Comparison of ENCODE assay signal across 8 cellular contexts in genomic region chr20:51457281-51457932, GRCh38.
DNase-seq lines count a peak whose midpoint lies in the region; ATAC-seq and TF ChIP-seq lines count a peak whose summit lies in the region.
"Had no signal": no experiment of that assay in that cellular context is flagged by ENCODE, and none has a peak within 500 bp of the region (broad histone marks: within the 10 kb centered on the region; RNA-seq: fewer than 3 reads in every experiment).

No MANE protein-coding gene starts in this region.

- no peak overlapping the region for H3K4me3 Mint-ChIP-seq in activated CD4-positive, alpha-beta memory T cell treated with anti-CD3 and anti-CD28 coated beads for 36 hours

- no peak for TF ChIP-seq EP300 in stomach (IDR thresholded peaks at IDR 0.05)

- no peak for ATAC-seq in HG03378 (IDR thresholded peaks at IDR 0.05; ENCODE audit: unreplicated experiment)

- DNase-seq in HFF-Myc (ENCODE audit: extremely low read depth, low read depth): peak; percentile 62
- DNase-seq in activated CD4-positive, alpha-beta memory T cell treated with anti-CD3 and anti-CD28 coated beads for 36 hours: peak; percentile 47
- peak; percentile 53 for DNase-seq in left ventricle myocardium inferior
- DNase-seq in stomach: no peak
- no peak for DNase-seq in DMS79 treated with DMSO at 0.1 percent for 48 hours (lab: John Stamatoyannopoulos, UW)
- DNase-seq in erythroblast (lab: John Stamatoyannopoulos, UW): no peak

- H3K36me3 ChIP-seq in left ventricle myocardium inferior (peaks cover 4% of the 10 kb centered on the region), stomach (peaks cover 4 to 53% (median 29%) of the 10 kb centered on the region in 4 donors)

- H3K27me3 ChIP-seq in left ventricle myocardium inferior (ENCODE audit: low read depth): no peaks in the 10 kb centered on the region
- H3K27me3 ChIP-seq in stomach: no peaks in the 10 kb centered on the region

- CTCF ChIA-PET in activated CD4-positive, alpha-beta memory T cell treated with anti-CD3 and anti-CD28 coated beads for 36 hours (lab: Charles Lee): interaction anchor here (1.0 kb wide), 2 partner anchors 85 to 663 kb away, joined by 3 to 4 read pairs; partner anchors contain the start of genes BCAS4 and NFATC2

- H3K4me1 Mint-ChIP-seq in activated CD4-positive, alpha-beta memory T cell treated with anti-CD3 and anti-CD28 coated beads for 36 hours (ENCODE audit: low read depth): peaks cover 27% of the 10 kb centered on the region

- peaks cover 56% of the 10 kb centered on the region for H3K36me3 Mint-ChIP-seq in activated CD4-positive, alpha-beta memory T cell treated with anti-CD3 and anti-CD28 coated beads for 36 hours

- TF ChIP-seq CTCF in HFF-Myc (IDR thresholded peaks at IDR 0.05; ENCODE audit: low read depth, low read length, missing control alignments) (no peak), left ventricle myocardium inferior (IDR thresholded peaks at IDR 0.05; ENCODE audit: borderline replicate concordance) (no peak), stomach (IDR thresholded peaks at IDR 0.05) (no peak)

- H3K27ac ChIP-seq in left ventricle myocardium inferior (replicated peaks) (peak overlapping the region; percentile 69), stomach (peak overlapping the region; percentile 54 to 87 (median 80))
- H3K27ac ChIP-seq: KMS-11 had no signal

- POLR2A ChIA-PET in activated CD4-positive, alpha-beta memory T cell treated with anti-CD3 and anti-CD28 coated beads for 36 hours (lab: Charles Lee): interaction anchor here (1.2 kb wide), 1 partner anchor 25 kb away, joined by 4 read pairs; no protein-coding TSS in a partner anchor

- no peaks in the 10 kb centered on the region for H3K9me3 Mint-ChIP-seq in activated CD4-positive, alpha-beta memory T cell treated with anti-CD3 and anti-CD28 coated beads for 36 hours

- H3K27ac Mint-ChIP-seq in activated CD4-positive, alpha-beta memory T cell treated with anti-CD3 and anti-CD28 coated beads for 36 hours: peak overlapping the region; percentile 56

- no peaks in the 10 kb centered on the region for H3K9me3 ChIP-seq in left ventricle myocardium inferior (replicated peaks)
- no peaks in the 10 kb centered on the region for H3K9me3 ChIP-seq in stomach

- TF ChIP-seq POLR2A in stomach (IDR thresholded peaks at IDR 0.05) (no peak), erythroblast (IDR thresholded peaks at IDR 0.05; ENCODE audit: low read length) (no peak)

- H3K27me3 Mint-ChIP-seq in activated CD4-positive, alpha-beta memory T cell treated with anti-CD3 and anti-CD28 coated beads for 36 hours: no peaks in the 10 kb centered on the region

- WGBS in stomach, 5 donors: 38 to 52% (median 46%) methylated on average over 10 to 11 of the region's 11 CpGs

- intact Hi-C loops in activated CD4-positive, alpha-beta memory T cell treated with anti-CD3 and anti-CD28 coated beads for 36 hours (cut with micrococcal nuclease): no loop called here
- intact Hi-C loops in left ventricle myocardium inferior (cut with micrococcal nuclease): no loop called here
- intact Hi-C loops in stomach (cut with DNase I; ENCODE audit: low total_unique reads): no loop called here

- H3K4me1 ChIP-seq in left ventricle myocardium inferior: peaks cover 23% of the 10 kb centered on the region
- H3K4me1 ChIP-seq in stomach: peaks cover 19 to 31% (median 24%) of the 10 kb centered on the region in 4 donors

- no peak overlapping the region; the same call in 1 of the 2 replicates for H3K4me3 ChIP-seq in HFF-Myc (replicated peaks; ENCODE audit: low read depth, low read length)
- peak overlapping the region; percentile 16 for H3K4me3 ChIP-seq in left ventricle myocardium inferior
- peak overlapping the region in 1 of 4 donors; percentile 21 for H3K4me3 ChIP-seq in stomach

Comparison
In these comparisons a context has a peak if more than half of its experiments do, and no peak if none do; other contexts are left out.
1. DNase-seq: peak in HFF-Myc (single experiment), activated CD4-positive, alpha-beta memory T cell treated with anti-CD3 and anti-CD28 coated beads for 36 hours (single experiment) and left ventricle myocardium inferior (single experiment); none in stomach (single experiment), DMS79 treated with DMSO at 0.1 percent for 48 hours (single experiment) and erythroblast (0 of 2).